1 cellular context compared by ENCODE assay signal in genomic region chr1:116413414-116413813, GRCh38.
TF ChIP-seq lines count a peak whose summit lies in the region.

No MANE protein-coding gene starts in this region.

TF ChIP-seq in K562, 482 proteins besides CTCF, POLR2A, EP300 and RAD21:
- TF ChIP-seq ZNF780A (CRISPR knock-in tag; IDR thresholded peaks at IDR 0.05) = no peak
- TF ChIP-seq SMARCA4 (IDR thresholded peaks at IDR 0.05) = no peak
- no peak for TF ChIP-seq NR0B1 (IDR thresholded peaks at IDR 0.05; ENCODE audit: partially characterized antibody)
- no peak for TF ChIP-seq SMARCC2 (IDR thresholded peaks at IDR 0.05; ENCODE audit: low read depth)
- TF ChIP-seq CBX1 (IDR thresholded peaks at IDR 0.05; ENCODE audit: low read depth) = no peak
- no peak for TF ChIP-seq DMBX1 (CRISPR knock-in tag; IDR thresholded peaks at IDR 0.05; ENCODE audit: borderline replicate concordance)
- TF ChIP-seq NCOR1 (IDR thresholded peaks at IDR 0.05) = no peak
- no peak for TF ChIP-seq ZNF639 (CRISPR knock-in tag; conservative IDR thresholded peaks at IDR 0.05 in 1 of 2, IDR thresholded peaks at IDR 0.05 in 1 of 2)
- TF ChIP-seq MGA (IDR thresholded peaks at IDR 0.05) = no peak
- no peak for TF ChIP-seq RAD51 (IDR thresholded peaks at IDR 0.05; ENCODE audit: borderline replicate concordance, low read depth)
- no peak for TF ChIP-seq ZBTB34 (CRISPR knock-in tag; IDR thresholded peaks at IDR 0.05)
- no peak for TF ChIP-seq RCOR1 (IDR thresholded peaks at IDR 0.05; ENCODE audit: borderline replicate concordance in 1 of 2, low read depth in 2 of 2, low read length in 2 of 2)
- TF ChIP-seq DNMT1 (IDR thresholded peaks at IDR 0.05) = no peak
- no peak for TF ChIP-seq BRD4 (IDR thresholded peaks at IDR 0.05)
